In the genomic region with DNA sequence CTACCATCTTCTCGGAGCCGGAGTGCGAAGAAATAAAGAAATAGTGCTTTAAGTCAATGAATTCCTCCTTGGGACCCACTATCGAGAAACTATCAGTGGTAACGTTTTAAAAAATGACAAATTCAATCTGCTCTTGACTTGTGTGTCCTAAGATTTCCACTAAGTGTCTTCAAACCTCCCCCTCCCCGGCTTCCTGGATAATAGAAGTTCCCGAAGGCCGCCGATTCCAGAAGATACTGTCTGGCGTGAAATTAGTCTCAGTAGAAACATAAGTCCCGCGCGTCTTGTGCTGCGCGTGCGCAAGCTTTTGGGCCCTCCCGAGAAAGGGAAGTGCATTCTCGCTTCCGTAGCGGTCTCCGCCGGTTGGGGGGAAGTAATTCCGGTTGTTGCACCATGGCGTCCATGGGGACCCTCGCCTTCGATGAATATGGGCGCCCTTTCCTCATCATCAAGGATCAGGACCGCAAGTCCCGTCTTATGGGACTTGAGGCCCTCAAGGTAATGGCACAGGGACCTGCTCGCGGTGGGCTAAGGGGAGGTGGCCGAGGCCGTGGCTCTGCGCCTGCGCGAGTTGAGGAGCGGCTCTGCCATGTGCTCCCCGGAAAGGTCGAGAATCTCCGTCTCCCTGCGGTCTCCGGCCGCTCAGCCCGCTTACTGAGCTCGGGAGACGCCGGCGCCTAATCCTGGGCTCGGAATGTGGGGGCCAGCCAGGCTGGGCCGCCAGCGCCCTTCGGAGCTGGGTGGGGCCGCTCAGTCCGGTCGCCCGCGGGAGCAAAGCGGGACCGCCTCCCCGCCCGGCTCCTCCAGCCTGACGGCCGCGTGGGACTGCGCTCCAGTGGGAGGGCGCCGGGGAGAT, we compare ENCODE assay signal across 8 cellular contexts. TPM values are rescaled to one million over a fixed set of nuclear protein-coding genes. Genes with fewer than 3 reads are reported as not detected.
A peak's percentile ranks its signal among the peaks of the same experiment; 100 is the strongest.
DNase-seq lines count a peak whose midpoint lies in the region; ATAC-seq and TF ChIP-seq lines count a peak whose summit lies in the region.

CCT5 (plus strand) TSS at position 333 of the 856 bp plus-strand sequence; CDS start at position 394, 61 bp downstream.

- peaks cover 65% of the 10 kb centered on the region for H3K4me1 Mint-ChIP-seq in activated T-cell treated with anti-CD3 and anti-CD28 coated beads, Interleukin-2, amount 50 U/mL, for 24 hours (ENCODE audit: low read depth)

- peak within 1 kb of the TSS; percentile 75 for H2AFZ ChIP-seq in PC-9

- H3K4me3 Mint-ChIP-seq in activated T-cell treated with anti-CD3 and anti-CD28 coated beads, Interleukin-2, amount 50 U/mL, for 24 hours: peak within 1 kb of the TSS; percentile 90

- no peaks in the 10 kb centered on the region for H3K27me3 Mint-ChIP-seq in activated T-cell treated with anti-CD3 and anti-CD28 coated beads, Interleukin-2, amount 50 U/mL, for 24 hours

- TF ChIP-seq CTCF in PC-9 (conservative IDR thresholded peaks at IDR 0.05): no peak

- H3K27me3 ChIP-seq in PC-9 (ENCODE audit: insufficient read depth, low read depth): no peaks in the 10 kb centered on the region
- no peaks in the 10 kb centered on the region for H3K27me3 ChIP-seq in esophagus (ENCODE audit: control insufficient read depth in 1 of 2, insufficient read depth in 2 of 2, low read length in 2 of 2)
- no peaks in the 10 kb centered on the region for H3K27me3 ChIP-seq in mucosa of stomach (ENCODE audit: control insufficient read depth, insufficient read depth, low read length)

- no peaks in the 10 kb centered on the region for H3K9me3 Mint-ChIP-seq in activated T-cell treated with anti-CD3 and anti-CD28 coated beads, Interleukin-2, amount 50 U/mL, for 24 hours

- peaks cover 66% of the 10 kb centered on the region for H3K79me2 ChIP-seq in PC-9 (ENCODE audit: low read depth)

- H4K20me1 ChIP-seq in PC-9 (ENCODE audit: insufficient read depth): peaks cover 45% of the 10 kb centered on the region

- H3K9me3 ChIP-seq in PC-9 (ENCODE audit: insufficient read depth, low read depth) (no peaks in the 10 kb centered on the region), esophagus (ENCODE audit: control insufficient read depth in 2 of 2, insufficient read depth in 1 of 2, low read depth in 1 of 2, low read length in 1 of 2) (no peaks in the 10 kb centered on the region), mucosa of stomach (ENCODE audit: control insufficient read depth, low read length) (no peaks in the 10 kb centered on the region)

- peak within 1 kb of the TSS; percentile 99 for H3K4me2 ChIP-seq in PC-9

- H3K4me1 ChIP-seq in PC-9 (replicated peaks; ENCODE audit: insufficient read depth) (peaks cover 17% of the 10 kb centered on the region), esophagus (ENCODE audit: control insufficient read depth in 2 of 2, insufficient read depth in 2 of 2, low read length in 1 of 2) (peaks cover 3 to 5% of the 10 kb centered on the region in 2 donors), mucosa of stomach (ENCODE audit: control insufficient read depth, insufficient read depth, low read length) (peaks cover 14% of the 10 kb centered on the region)

- H3K36me3 ChIP-seq in PC-9 (ENCODE audit: low read depth) (peaks cover 31% of the 10 kb centered on the region), esophagus (ENCODE audit: control insufficient read depth in 2 of 2, insufficient read depth in 2 of 2, low read length in 1 of 2) (peaks cover 0 to 4% of the 10 kb centered on the region in 2 donors), mucosa of stomach (ENCODE audit: control insufficient read depth, insufficient read depth, low read length) (no peaks in the 10 kb centered on the region)

- H3K9ac ChIP-seq in mucosa of stomach (ENCODE audit: low read length): peak within 1 kb of the TSS; percentile 90

- H3K9me2 ChIP-seq in PC-9 (ENCODE audit: insufficient read depth): no peaks in the 10 kb centered on the region

- peak; percentile 81 for ATAC-seq in GM21619 (IDR thresholded peaks at IDR 0.05; ENCODE audit: unreplicated experiment)

- peaks cover 25% of the 10 kb centered on the region; the same call in 1 of the 2 replicates for H3F3A ChIP-seq in PC-9 (ENCODE audit: insufficient read depth, low read depth)

- POLR2A ChIA-PET in PC-9 (lab: Charles Lee; ENCODE audit: unreplicated experiment): interaction anchor here (0.5 to 0.9 kb wide), 5 partner anchors 13 to 1793 kb away, joined by 5 to 14 read pairs (median 5); no protein-coding TSS in a partner anchor

- BruUV-seq in PC-9 (replicated peaks; lab: Mats Ljungman, UMichigan): TSS peak; percentile 40

- peaks cover 66% of the 10 kb centered on the region for H3K36me3 Mint-ChIP-seq in activated T-cell treated with anti-CD3 and anti-CD28 coated beads, Interleukin-2, amount 50 U/mL, for 24 hours (ENCODE audit: low read depth)

- intact Hi-C loops in PC-9 (cut with micrococcal nuclease; ENCODE audit: unreplicated experiment): loop anchor here (1.0 to 10.0 kb wide), 5 partner anchors 17 to 455 kb away; partner anchors contain the start of gene MARCHF6

- DNase-seq in DMS153 (lab: John Stamatoyannopoulos, UW) (peak; percentile 99), PC-9 (peak; percentile 97 to 98)
- peak; percentile 98 for DNase-seq in Jurkat, Clone E6-1 (ENCODE audit: low read depth, low spot score)
- peak; percentile 89 for DNase-seq in activated T-cell treated with anti-CD3 and anti-CD28 coated beads, Interleukin-2, amount 50 U/mL, for 24 hours
- peak; percentile 75 to 78 for DNase-seq in stimulated activated CD8-positive, alpha-beta memory T cell treated with anti-CD3 and anti-CD28 coated beads, Interleukin-7, amount 100 ng/mL, for 1 hour (ENCODE audit: low read depth in 2 of 2)

- H3K27ac Mint-ChIP-seq in activated T-cell treated with anti-CD3 and anti-CD28 coated beads, Interleukin-2, amount 50 U/mL, for 24 hours: peak within 1 kb of the TSS; percentile 100

- H3K27ac ChIP-seq in PC-9 (peak within 1 kb of the TSS; percentile 91), esophagus (ENCODE audit: low read depth in 2 of 2, low read length in 1 of 2) (peak within 1 kb of the TSS; percentile 79 to 95)

- CTCF ChIA-PET in PC-9 (lab: Charles Lee): interaction anchor here (0.6 kb wide), 1 partner anchor 18 kb away, joined by 8 read pairs; no protein-coding TSS in a partner anchor

- 0% methylated on average over 66 to 67 of the region's 67 CpGs for WGBS in esophagus, 2 donors

- H3K4me3 ChIP-seq in Jurkat, Clone E6-1 (ENCODE audit: low read length): peak within 1 kb of the TSS; percentile 85
- H3K4me3 ChIP-seq in PC-9 (peak within 1 kb of the TSS; percentile 100), esophagus (ENCODE audit: low read depth in 1 of 2, low read length in 2 of 2) (peak within 1 kb of the TSS; percentile 93 to 96), mucosa of stomach (ENCODE audit: low read length) (peak within 1 kb of the TSS; percentile 97)

RNA-seq across cellular contexts. Expression of gene CCT5, which starts in this region (rescaled TPM):
- 1,210 TPM for polyA plus RNA-seq in Jurkat, Clone E6-1 (2012; ENCODE audit: insufficient read depth, insufficient read length)
- total RNA-seq in PC-9 (2021): 658 and 831 TPM in 2 replicates
- polyA plus RNA-seq in esophagus: 100 to 1,000 TPM in 1 of 2 donors, 10 to 100 TPM in 1; 81.7 to 186 TPM

Comparison
In these comparisons a context has a peak if more than half of its experiments do, and no peak if none do; other contexts are left out.
1. Peak in every context shown above with its lines: DNase-seq, ATAC-seq, H3K4me3 ChIP-seq and H3K27ac ChIP-seq.